2 cellular contexts compared by ENCODE assay signal in the genomic region with DNA sequence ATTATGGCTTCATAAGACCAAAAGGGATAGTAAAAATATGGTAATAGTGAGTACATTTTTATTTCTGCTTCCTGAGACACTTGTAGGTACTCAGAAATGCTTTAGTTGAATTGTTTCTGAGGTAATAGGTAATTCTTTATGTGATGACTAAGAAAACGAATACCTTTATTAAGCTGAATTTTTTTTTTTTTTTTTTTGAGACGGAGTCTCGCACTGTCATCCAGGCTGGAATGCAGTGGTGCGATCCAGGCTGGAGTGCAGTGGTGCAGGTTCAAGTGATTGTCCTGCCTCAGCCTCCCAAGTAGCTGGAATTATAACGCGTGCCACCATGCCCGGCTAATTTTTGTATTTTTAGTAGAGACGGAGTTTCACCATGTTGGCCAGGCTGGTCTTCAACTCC.
TF ChIP-seq lines count a peak whose summit lies in the region.

No MANE protein-coding gene starts in this region.

TF ChIP-seq in HepG2, 621 proteins besides CTCF, POLR2A, EP300 and RAD21:
- TF ChIP-seq ZNF180 (CRISPR knock-in tag; IDR thresholded peaks at IDR 0.05; ENCODE audit: borderline replicate concordance, low read depth), result no peak

TF ChIP-seq in K562, 482 proteins besides CTCF, POLR2A, EP300 and RAD21:
- no peak for TF ChIP-seq SFPQ (IDR thresholded peaks at IDR 0.05; ENCODE audit: low read depth, low read length)
- TF ChIP-seq MAFK (IDR thresholded peaks at IDR 0.05; ENCODE audit: low read length), result no peak
- no peak for TF ChIP-seq ZBTB7A (IDR thresholded peaks at IDR 0.05; ENCODE audit: borderline replicate concordance, control insufficient read depth, low read depth, low read length)
- no peak for TF ChIP-seq POLR2B (IDR thresholded peaks at IDR 0.05; ENCODE audit: low read depth, partially characterized antibody)
- TF ChIP-seq CCAR2 (IDR thresholded peaks at IDR 0.05; ENCODE audit: low read depth, low read length), result no peak
- TF ChIP-seq HDAC6 (IDR thresholded peaks at IDR 0.05; ENCODE audit: low read depth, low read length), result no peak
- TF ChIP-seq IFI16 (CRISPR knock-in tag; IDR thresholded peaks at IDR 0.05), result no peak
- TF ChIP-seq NR4A1 (CRISPR knock-in tag; IDR thresholded peaks at IDR 0.05), result no peak
- TF ChIP-seq NR4A1 (tag; IDR thresholded peaks at IDR 0.05), result no peak
- no peak for TF ChIP-seq ARNT (IDR thresholded peaks at IDR 0.05)
- TF ChIP-seq ZNF134 (CRISPR knock-in tag; conservative IDR thresholded peaks at IDR 0.05), result no peak
- no peak for TF ChIP-seq DACH1 (IDR thresholded peaks at IDR 0.05; ENCODE audit: partially characterized antibody)
- no peak for TF ChIP-seq ZNF12 (CRISPR knock-in tag; IDR thresholded peaks at IDR 0.05)
- TF ChIP-seq HDAC1 (IDR thresholded peaks at IDR 0.05), result no peak
- no peak for TF ChIP-seq ZNF239 (CRISPR knock-in tag; IDR thresholded peaks at IDR 0.05)
- TF ChIP-seq, protein P1, sequence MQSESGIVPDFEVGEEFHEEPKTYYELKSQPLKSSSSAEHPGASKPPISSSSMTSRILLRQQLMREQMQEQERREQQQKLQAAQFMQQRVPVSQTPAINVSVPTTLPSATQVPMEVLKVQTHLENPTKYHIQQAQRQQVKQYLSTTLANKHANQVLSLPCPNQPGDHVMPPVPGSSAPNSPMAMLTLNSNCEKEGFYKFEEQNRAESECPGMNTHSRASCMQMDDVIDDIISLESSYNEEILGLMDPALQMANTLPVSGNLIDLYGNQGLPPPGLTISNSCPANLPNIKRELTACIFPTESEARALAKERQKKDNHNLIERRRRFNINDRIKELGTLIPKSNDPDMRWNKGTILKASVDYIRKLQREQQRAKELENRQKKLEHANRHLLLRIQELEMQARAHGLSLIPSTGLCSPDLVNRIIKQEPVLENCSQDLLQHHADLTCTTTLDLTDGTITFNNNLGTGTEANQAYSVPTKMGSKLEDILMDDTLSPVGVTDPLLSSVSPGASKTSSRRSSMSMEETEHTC (IDR thresholded peaks at IDR 0.05), result no peak
- TF ChIP-seq SMAD1 (IDR thresholded peaks at IDR 0.05; ENCODE audit: low read depth, low read length, partially characterized antibody), result no peak
- no peak for TF ChIP-seq EWSR1 (IDR thresholded peaks at IDR 0.05; ENCODE audit: borderline replicate concordance, low read depth, partially characterized antibody)
- no peak for TF ChIP-seq JUN (IDR thresholded peaks at IDR 0.05; ENCODE audit: borderline replicate concordance, low read depth, low read length)
- no peak for TF ChIP-seq JUN (CRISPR knock-in tag; IDR thresholded peaks at IDR 0.05; ENCODE audit: borderline replicate concordance)
- TF ChIP-seq, protein P2, sequence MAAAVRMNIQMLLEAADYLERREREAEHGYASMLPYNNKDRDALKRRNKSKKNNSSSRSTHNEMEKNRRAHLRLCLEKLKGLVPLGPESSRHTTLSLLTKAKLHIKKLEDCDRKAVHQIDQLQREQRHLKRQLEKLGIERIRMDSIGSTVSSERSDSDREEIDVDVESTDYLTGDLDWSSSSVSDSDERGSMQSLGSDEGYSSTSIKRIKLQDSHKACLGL (CRISPR knock-in tag; IDR thresholded peaks at IDR 0.05; ENCODE audit: borderline replicate concordance, poor library complexity, severe bottlenecking), result no peak
